In genomic region chr7:4754433-4755010, GRCh38 we compare ENCODE assay signal across 15 cellular contexts.
"Had no signal": no experiment of that assay in that cellular context is flagged by ENCODE, and none has a peak within 500 bp of the region (broad histone marks: within the 10 kb centered on the region; RNA-seq: fewer than 3 reads in every experiment).

No MANE protein-coding gene starts in this region.

- H3K36me3 Mint-ChIP-seq: activated naive CD8-positive, alpha-beta T cell had no signal

- H3K27me3 Mint-ChIP-seq: activated CD4-positive, alpha-beta memory T cell treated with anti-CD3 and anti-CD28 coated beads, Interleukin-2, amount 10 ng/mL, durations not matched to agents 7 days and 5 days; activated naive CD8-positive, alpha-beta T cell; activated T-helper 17 cell treated with anti-CD3 and anti-CD28 coated beads, Interleukin-2, amount 50 U/mL, for 72 hours; T-cell had no signal

- H3K9me3 ChIP-seq: Peyer's patch had no signal

- H3K4me3 ChIP-seq: cardiac muscle cell, Peyer's patch, SK-N-MC had no signal

- H3K27ac Mint-ChIP-seq: activated CD4-positive, alpha-beta memory T cell treated with anti-CD3 and anti-CD28 coated beads, Interleukin-2, amount 10 ng/mL, durations not matched to agents 7 days and 5 days; activated naive CD4-positive, alpha-beta T cell treated with anti-CD3 and anti-CD28 coated beads for 36 hours; activated naive CD8-positive, alpha-beta T cell; activated T-helper 17 cell treated with anti-CD3 and anti-CD28 coated beads, Interleukin-2, amount 50 U/mL, for 72 hours had no signal

- H3K4me3 Mint-ChIP-seq: activated CD4-positive, alpha-beta memory T cell treated with anti-CD3 and anti-CD28 coated beads, Interleukin-2, amount 10 ng/mL, durations not matched to agents 7 days and 5 days; activated naive CD4-positive, alpha-beta T cell treated with anti-CD3 and anti-CD28 coated beads for 36 hours; activated naive CD8-positive, alpha-beta T cell; activated T-helper 17 cell treated with anti-CD3 and anti-CD28 coated beads, Interleukin-2, amount 50 U/mL, for 72 hours; T-cell had no signal

- H3K9me3 Mint-ChIP-seq: activated CD4-positive, alpha-beta memory T cell treated with anti-CD3 and anti-CD28 coated beads, Interleukin-2, amount 10 ng/mL, durations not matched to agents 7 days and 5 days; activated naive CD4-positive, alpha-beta T cell treated with anti-CD3 and anti-CD28 coated beads for 36 hours; activated T-helper 17 cell treated with anti-CD3 and anti-CD28 coated beads, Interleukin-2, amount 50 U/mL, for 72 hours; T-cell had no signal

- H3K27me3 ChIP-seq: brain microvascular endothelial cell, cardiac muscle cell, Peyer's patch had no signal

- DNase-seq: brain microvascular endothelial cell, Kasumi-1, NCI-H1048, NCI-H187 treated with DMSO at 0.1 percent for 48 hours, NCI-H2081 treated with DMSO at 0.1 percent for 48 hours, T1000 had no signal

- H3K27ac ChIP-seq: brain microvascular endothelial cell, cardiac muscle cell, SK-N-MC, VCaP had no signal
